ENCODE assay signal across 9 cellular contexts in genomic region chr1:111199881-111200801, GRCh38. TPM values are rescaled to one million over a fixed set of nuclear protein-coding genes. Genes with fewer than 3 reads are reported as not detected.
DNase-seq lines count a peak whose midpoint lies in the region; ATAC-seq lines count a peak whose summit lies in the region.
"Had no signal": no experiment of that assay in that cellular context is flagged by ENCODE, and none has a peak within 500 bp of the region (broad histone marks: within the 10 kb centered on the region; RNA-seq: fewer than 3 reads in every experiment).

A gene with protein sequence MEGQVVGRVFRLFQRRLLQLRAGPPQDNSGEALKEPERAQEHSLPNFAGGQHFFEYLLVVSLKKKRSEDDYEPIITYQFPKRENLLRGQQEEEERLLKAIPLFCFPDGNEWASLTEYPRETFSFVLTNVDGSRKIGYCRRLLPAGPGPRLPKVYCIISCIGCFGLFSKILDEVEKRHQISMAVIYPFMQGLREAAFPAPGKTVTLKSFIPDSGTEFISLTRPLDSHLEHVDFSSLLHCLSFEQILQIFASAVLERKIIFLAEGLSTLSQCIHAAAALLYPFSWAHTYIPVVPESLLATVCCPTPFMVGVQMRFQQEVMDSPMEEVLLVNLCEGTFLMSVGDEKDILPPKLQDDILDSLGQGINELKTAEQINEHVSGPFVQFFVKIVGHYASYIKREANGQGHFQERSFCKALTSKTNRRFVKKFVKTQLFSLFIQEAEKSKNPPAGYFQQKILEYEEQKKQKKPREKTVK (minus strand): TSS chr1:111200646. CDS start chr1:111200459, 187 bp downstream.

- no peaks in the 10 kb centered on the region for H3K27me3 Mint-ChIP-seq in activated naive CD4-positive, alpha-beta T cell treated with anti-CD3 and anti-CD28 coated beads, Interleukin-2, amount 50 U/mL, for 24 hours

- H3K9me3 Mint-ChIP-seq in activated naive CD4-positive, alpha-beta T cell treated with anti-CD3 and anti-CD28 coated beads, Interleukin-2, amount 50 U/mL, for 24 hours: no peaks in the 10 kb centered on the region
- H3K9me3 Mint-ChIP-seq in stimulated activated effector memory CD8-positive, alpha-beta T cell treated with anti-CD3 and anti-CD28 coated beads, Interleukin-12 subunit alpha, Interleukin-12 subunit beta, amount 100 ng/mL, for 72 hours: no peaks in the 10 kb centered on the region

- peaks cover 33% of the 10 kb centered on the region for H3K36me3 Mint-ChIP-seq in activated naive CD4-positive, alpha-beta T cell treated with anti-CD3 and anti-CD28 coated beads, Interleukin-2, amount 50 U/mL, for 24 hours
- H3K36me3 Mint-ChIP-seq in stimulated activated effector memory CD8-positive, alpha-beta T cell treated with anti-CD3 and anti-CD28 coated beads, Interleukin-12 subunit alpha, Interleukin-12 subunit beta, amount 100 ng/mL, for 72 hours: peaks cover 70% of the 10 kb centered on the region

- peak within 1 kb of the TSS; percentile 99 for H3K27ac Mint-ChIP-seq in activated naive CD4-positive, alpha-beta T cell treated with anti-CD3 and anti-CD28 coated beads, Interleukin-2, amount 50 U/mL, for 24 hours
- peak within 1 kb of the TSS; percentile 97 for H3K27ac Mint-ChIP-seq in stimulated activated effector memory CD8-positive, alpha-beta T cell treated with anti-CD3 and anti-CD28 coated beads, Interleukin-12 subunit alpha, Interleukin-12 subunit beta, amount 100 ng/mL, for 72 hours

- peak; percentile 9 for DNase-seq in NCI-H2196 (lab: John Stamatoyannopoulos, UW; ENCODE audit: unreplicated experiment)
- DNase-seq in NCI-H2196 treated with DMSO at 0.1 percent for 48 hours (lab: John Stamatoyannopoulos, UW; ENCODE audit: unreplicated experiment): no peak
- peak; percentile 88 for DNase-seq in medulla oblongata (ENCODE audit: extremely low spot score)
- peak in 1 of 2 donors; percentile 82 for DNase-seq in stimulated activated effector memory CD8-positive, alpha-beta T cell treated with anti-CD3 and anti-CD28 coated beads, Interleukin-12 subunit alpha, Interleukin-12 subunit beta, amount 100 ng/mL, for 72 hours (ENCODE audit: low spot score in 2 of 2)
- no peak for DNase-seq in NCI-H2029 (lab: John Stamatoyannopoulos, UW)
- no peak for DNase-seq in H7

- H3K4me3 Mint-ChIP-seq in activated naive CD4-positive, alpha-beta T cell treated with anti-CD3 and anti-CD28 coated beads, Interleukin-2, amount 50 U/mL, for 24 hours: peak within 1 kb of the TSS; percentile 100
- peak within 1 kb of the TSS; percentile 90 for H3K4me3 Mint-ChIP-seq in stimulated activated effector memory CD8-positive, alpha-beta T cell treated with anti-CD3 and anti-CD28 coated beads, Interleukin-12 subunit alpha, Interleukin-12 subunit beta, amount 100 ng/mL, for 72 hours

- H3K36me3 ChIP-seq in H7 (replicated peaks; ENCODE audit: control insufficient read depth, insufficient read depth, low read length): no peaks in the 10 kb centered on the region

- H3K4me3 ChIP-seq in H7 (ENCODE audit: insufficient read depth, low read depth, low read length): no peak within 1 kb of the TSS

- peak; percentile 71 for ATAC-seq in stimulated activated effector memory CD8-positive, alpha-beta T cell treated with anti-CD3 and anti-CD28 coated beads, Interleukin-12 subunit alpha, Interleukin-12 subunit beta, amount 100 ng/mL, for 72 hours
- ATAC-seq in HG02852 (IDR thresholded peaks at IDR 0.05; ENCODE audit: unreplicated experiment): no peak

- peaks cover 10% of the 10 kb centered on the region for H3K27me3 ChIP-seq in H7 (ENCODE audit: control insufficient read depth, insufficient read depth, low read length)

- peaks cover 64% of the 10 kb centered on the region for H3K4me1 Mint-ChIP-seq in activated naive CD4-positive, alpha-beta T cell treated with anti-CD3 and anti-CD28 coated beads, Interleukin-2, amount 50 U/mL, for 24 hours
- H3K4me1 Mint-ChIP-seq in stimulated activated effector memory CD8-positive, alpha-beta T cell treated with anti-CD3 and anti-CD28 coated beads, Interleukin-12 subunit alpha, Interleukin-12 subunit beta, amount 100 ng/mL, for 72 hours: peaks cover 82% of the 10 kb centered on the region

RNA-seq across cellular contexts. Expression of the gene that starts here (rescaled TPM):
- total RNA-seq in H7 (2014; rRNA removed; shearing (Covaris generic)): not detected in 2 replicates
- total RNA-seq: RPMI7951 had no signal

Comparison
In these comparisons a context has a peak if more than half of its experiments do, and no peak if none do; other contexts are left out.
1. DNase-seq: peak in NCI-H2196 (single experiment) and medulla oblongata (single experiment); none in NCI-H2196 treated with DMSO at 0.1 percent for 48 hours (single experiment), NCI-H2029 (single experiment) and H7 (single experiment).